8 cellular contexts compared by ENCODE assay signal in the genomic region with DNA sequence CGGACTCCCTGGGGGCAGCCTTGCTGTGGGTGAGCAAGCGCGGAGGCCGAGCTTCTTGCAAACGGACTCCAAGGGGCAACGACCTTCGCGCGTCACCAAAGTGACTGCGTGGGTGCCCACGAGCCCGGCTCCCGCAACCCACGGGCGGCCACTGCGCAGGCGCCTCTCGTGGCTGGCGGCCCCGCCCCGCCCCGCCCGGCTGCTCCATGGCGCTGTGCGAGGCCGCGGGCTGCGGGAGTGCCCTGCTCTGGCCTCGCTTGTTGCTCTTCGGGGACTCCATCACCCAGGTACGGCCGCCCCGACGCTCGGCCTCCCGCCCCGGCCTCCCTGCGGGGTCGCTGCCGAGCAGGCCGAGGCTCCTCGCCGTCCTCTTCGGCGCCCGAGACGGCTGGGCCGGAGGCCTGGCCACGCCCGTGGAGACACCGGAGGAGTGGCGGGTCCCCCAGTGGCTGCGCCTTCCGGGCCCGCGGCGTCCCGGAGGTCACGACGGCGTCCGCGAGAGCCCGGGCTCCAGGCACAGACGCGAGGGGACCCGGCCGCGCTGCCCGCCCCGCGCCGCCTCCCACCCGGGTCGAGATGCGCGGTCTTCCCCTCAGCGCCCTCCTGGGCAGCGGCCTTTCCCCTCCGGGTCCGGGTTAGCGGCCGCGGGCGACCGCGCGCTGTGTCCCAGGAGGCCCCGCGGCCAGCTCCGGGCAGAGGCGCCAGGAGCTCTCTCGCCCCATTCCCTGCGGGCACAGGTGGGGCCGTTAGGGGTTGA. TPM values are rescaled to one million over a fixed set of nuclear protein-coding genes. Genes with fewer than 3 reads are reported as not detected.
DNase-seq lines count a peak whose midpoint lies in the region; FAIRE-seq and TF ChIP-seq lines count a peak whose summit lies in the region.

A gene with protein sequence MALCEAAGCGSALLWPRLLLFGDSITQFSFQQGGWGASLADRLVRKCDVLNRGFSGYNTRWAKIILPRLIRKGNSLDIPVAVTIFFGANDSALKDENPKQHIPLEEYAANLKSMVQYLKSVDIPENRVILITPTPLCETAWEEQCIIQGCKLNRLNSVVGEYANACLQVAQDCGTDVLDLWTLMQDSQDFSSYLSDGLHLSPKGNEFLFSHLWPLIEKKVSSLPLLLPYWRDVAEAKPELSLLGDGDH (plus strand): TSS at position 191 of the 757 bp plus-strand sequence. CDS start 16 bp downstream, at position 207.

- H3K18ac ChIP-seq in H9 (ENCODE audit: insufficient read length, low read depth, low read length), result peak within 1 kb of the TSS; percentile 11

- H3K23me2 ChIP-seq in H9 (ENCODE audit: insufficient read length, low read depth, low read length, poor library complexity, severe bottlenecking), result peaks cover 9% of the 10 kb centered on the region

- no peak within 1 kb of the TSS for H2BK12ac ChIP-seq in H9 (ENCODE audit: insufficient read length, low read depth, low read length)

- no peak within 1 kb of the TSS for H2AFZ ChIP-seq in H9 (ENCODE audit: low read length)
- H2AFZ ChIP-seq in Loucy (ENCODE audit: low read length), result peak within 1 kb of the TSS; percentile 98

- H3K27me3 Mint-ChIP-seq in H9 (ENCODE audit: low read depth), result peaks cover 4% of the 10 kb centered on the region

- DNase-seq in GM12891 (ENCODE audit: insufficient read length, low spot score), result peak; percentile 64
- peak; percentile 51 for DNase-seq in H9
- DNase-seq in activated CD4-positive, alpha-beta T cell treated with anti-CD3 and anti-CD28 coated beads for 24 hours (ENCODE audit: low read depth in 2 of 2), result peak; percentile 44 to 53
- DNase-seq in cerebellum (ENCODE audit: low spot score), result peak; percentile 87
- peak; percentile 74 to 75 for DNase-seq in stimulated activated CD4-positive, alpha-beta T cell treated with anti-CD3 and anti-CD28 coated beads, Interleukin-1b, Interleukin-23, amount 100 ng/mL, for 4 hours (ENCODE audit: low read depth in 2 of 2)
- no peak for DNase-seq in DMS114 treated with DMSO at 0.1 percent for 48 hours (lab: John Stamatoyannopoulos, UW; ENCODE audit: unreplicated experiment)

- no peaks in the 10 kb centered on the region for H3F3A ChIP-seq in Loucy (ENCODE audit: low read depth)

- H3K4me1 ChIP-seq in H9 (ENCODE audit: insufficient read depth, low read length) (no peaks in the 10 kb centered on the region), Loucy (ENCODE audit: insufficient read depth, low read length, poor library complexity, severe bottlenecking) (peaks cover 25% of the 10 kb centered on the region)

- H3K27ac ChIP-seq in H9 (ENCODE audit: insufficient read length, low read depth, low read length) (no peak within 1 kb of the TSS), layer of hippocampus (ENCODE audit: low read depth, low read length) (peak within 1 kb of the TSS; percentile 89)

- TF ChIP-seq CTCF in H9 (conservative IDR thresholded peaks at IDR 0.05) (no peak), Loucy (conservative IDR thresholded peaks at IDR 0.05; ENCODE audit: low read length) (no peak)

- H3K9me3 ChIP-seq in H9 (ENCODE audit: control insufficient read depth, low read depth, low read length), result no peaks in the 10 kb centered on the region
- H3K9me3 ChIP-seq in Loucy (ENCODE audit: insufficient read depth, low read depth, low read length), result no peaks in the 10 kb centered on the region

- H3K4me3 ChIP-seq in Loucy (ENCODE audit: low read length, poor library complexity, severe bottlenecking), result peak within 1 kb of the TSS; percentile 73

- no peaks in the 10 kb centered on the region for H3K79me1 ChIP-seq in H9 (ENCODE audit: insufficient read depth, low read depth, low read length, poor library complexity, severe bottlenecking)

- no peak within 1 kb of the TSS for H4K91ac ChIP-seq in H9 (ENCODE audit: insufficient read length, low read depth, low read length)

- no peak within 1 kb of the TSS for H2BK15ac ChIP-seq in H9 (ENCODE audit: low read depth, low read length)

- H3K27me3 ChIP-seq in H9 (ENCODE audit: insufficient read depth, low read length), result no peaks in the 10 kb centered on the region
- no peaks in the 10 kb centered on the region for H3K27me3 ChIP-seq in Loucy (ENCODE audit: insufficient read depth, low read length, poor library complexity, severe bottlenecking)
- no peaks in the 10 kb centered on the region for H3K27me3 ChIP-seq in layer of hippocampus (ENCODE audit: control insufficient read depth, insufficient read depth, low read length)

- H3K9ac ChIP-seq in H9 (ENCODE audit: extremely low read depth, insufficient read length, low read length) (peak within 1 kb of the TSS; percentile 20), Loucy (ENCODE audit: low read depth, low read length, poor library complexity, severe bottlenecking) (peak within 1 kb of the TSS; percentile 73)

- peak within 1 kb of the TSS in 1 of 3 experiments; percentile 5; a peak in 1 of 7 replicates for H3K27ac Mint-ChIP-seq in H9

- H3K36me3 ChIP-seq in Loucy (ENCODE audit: insufficient read depth, low read length), result peaks cover 8% of the 10 kb centered on the region; the same call in 1 of the 2 replicates

- H3K9me2 ChIP-seq in Loucy (replicated peaks; ENCODE audit: low read depth, low read length), result no peaks in the 10 kb centered on the region

- no peak for FAIRE-seq in GM12891 (lab: Jason Lieb, UNC)

- H3K4me2 ChIP-seq in H9 (ENCODE audit: insufficient read depth, insufficient read length, low read length) (peak within 1 kb of the TSS; percentile 69), Loucy (ENCODE audit: low read depth, low read length, poor library complexity, severe bottlenecking) (peak within 1 kb of the TSS; percentile 65)

- no peak for TF ChIP-seq POLR2A in GM12891 (IDR thresholded peaks at IDR 0.05; ENCODE audit: low read depth, low read length)

- H2BK20ac ChIP-seq in H9 (ENCODE audit: low read depth, low read length, poor library complexity, severe bottlenecking), result no peak within 1 kb of the TSS

- H3K56ac ChIP-seq in H9 (ENCODE audit: insufficient read length, low read depth, low read length), result no peak within 1 kb of the TSS

- peaks cover 14 to 42% (median 37%) of the 10 kb centered on the region in 3 experiments; a peak in 6 of 7 replicates for H3K36me3 Mint-ChIP-seq in H9 (ENCODE audit: insufficient read depth in 1 of 3, low read depth in 3 of 3)

- H2AK5ac ChIP-seq in H9 (ENCODE audit: insufficient read length, low read length), result no peak within 1 kb of the TSS

- no CpG with 5 or more reads among the region's 95 CpGs for WGBS in H9 (ENCODE audit: extremely low coverage, insufficient read length, low lambda C conversion rate)

- no peak within 1 kb of the TSS for H3T11ph ChIP-seq in H9 (ENCODE audit: low read length)

- no peak within 1 kb of the TSS for H2BK120ac ChIP-seq in H9 (ENCODE audit: low read depth, low read length, poor library complexity, severe bottlenecking)

- peaks cover 19 to 21% of the 10 kb centered on the region in 2 experiments for H3K4me1 Mint-ChIP-seq in H9

- H4K8ac ChIP-seq in H9 (replicated peaks; ENCODE audit: insufficient read length, low read depth, low read length), result no peak within 1 kb of the TSS

- H3K23ac ChIP-seq in H9 (ENCODE audit: insufficient read length, low read depth, low read length), result no peak within 1 kb of the TSS

- no peak within 1 kb of the TSS for H3K4ac ChIP-seq in H9 (ENCODE audit: low read depth, low read length)

- peak within 1 kb of the TSS; percentile 68 to 76 for H3K4me3 Mint-ChIP-seq in H9

- H4K5ac ChIP-seq in H9 (ENCODE audit: insufficient read length, low read depth, low read length), result no peak within 1 kb of the TSS

- no peaks in the 10 kb centered on the region for H3K79me2 ChIP-seq in H9 (ENCODE audit: insufficient read depth, low read length)
- H3K79me2 ChIP-seq in Loucy (ENCODE audit: insufficient read depth, low read length), result peaks cover 18% of the 10 kb centered on the region; the same call in 1 of the 2 replicates

- H3K9me3 Mint-ChIP-seq in H9, result peaks cover 3 to 9% of the 10 kb centered on the region in 2 experiments; a peak in 3 of 5 replicates

- H2BK5ac ChIP-seq in H9 (ENCODE audit: insufficient read length, low read length), result no peak within 1 kb of the TSS

- H3K14ac ChIP-seq in H9 (ENCODE audit: insufficient read depth, low read length), result peak within 1 kb of the TSS; percentile 6; the same call in 1 of the 2 replicates

- no peaks in the 10 kb centered on the region for H4K20me1 ChIP-seq in H9 (ENCODE audit: control insufficient read depth, insufficient read depth, insufficient read length)
- H4K20me1 ChIP-seq in Loucy (ENCODE audit: insufficient read depth, low read length, poor library complexity, severe bottlenecking), result peaks cover 5% of the 10 kb centered on the region

TF ChIP-seq in GM12891, 5 proteins besides CTCF, POLR2A, EP300 and RAD21:
- TF ChIP-seq POLR2AphosphoS5 (IDR thresholded peaks at IDR 0.05; ENCODE audit: low read depth, low read length), result no peak
- no peak for TF ChIP-seq PAX5 (IDR thresholded peaks at IDR 0.05; ENCODE audit: insufficient read depth, low read length, severe bottlenecking)
- TF ChIP-seq SPI1 (IDR thresholded peaks at IDR 0.05; ENCODE audit: low read depth, low read length), result no peak
- no peak; the same call in 1 of the 2 replicates for TF ChIP-seq TAF1 (IDR thresholded peaks at IDR 0.05; ENCODE audit: low read depth, low read length)
- TF ChIP-seq POU2F2 (IDR thresholded peaks at IDR 0.05; ENCODE audit: low read depth, low read length), result no peak
TF ChIP-seq in GM12891: peak in this region for 0.

RNA-seq across cellular contexts. Expression of the gene that starts here (rescaled TPM):
- 52.5 TPM for polyA plus RNA-seq in GM12891 (2012; ENCODE audit: low read depth, missing spikeins)
- 23.8 and 25.6 TPM in 2 replicates for total RNA-seq in H9 (2021)
- 38.7 TPM for total RNA-seq in cerebellum
